Comparison of ENCODE assay signal across 1 cellular context in genomic region chr6:116210316-116210715, GRCh38.
TF ChIP-seq lines count a peak whose summit lies in the region.

No MANE protein-coding gene starts in this region.

TF ChIP-seq in K562, 482 proteins besides CTCF, POLR2A, EP300 and RAD21:
- TF ChIP-seq FOXP1 (CRISPR knock-in tag; IDR thresholded peaks at IDR 0.05): no peak
- no peak for TF ChIP-seq MXD1 (CRISPR knock-in tag; IDR thresholded peaks at IDR 0.05; ENCODE audit: borderline replicate concordance, poor library complexity, severe bottlenecking)
- no peak for TF ChIP-seq PCBP1 (IDR thresholded peaks at IDR 0.05; ENCODE audit: low read depth, low read length, poor library complexity, severe bottlenecking)
- no peak for TF ChIP-seq NFRKB (IDR thresholded peaks at IDR 0.05; ENCODE audit: low read depth)
- no peak for TF ChIP-seq BRF2 (IDR thresholded peaks at IDR 0.05; ENCODE audit: borderline replicate concordance, insufficient read depth, insufficient read length)
- TF ChIP-seq ZNF512 (tag; IDR thresholded peaks at IDR 0.05): no peak
- peak; percentile 32 for TF ChIP-seq ZFP36 (IDR thresholded peaks at IDR 0.05; ENCODE audit: low read depth, low read length, partially characterized antibody)
- no peak for TF ChIP-seq JUND (IDR thresholded peaks at IDR 0.05; ENCODE audit: borderline replicate concordance, low read depth, low read length)
- TF ChIP-seq JUND (tag; IDR thresholded peaks at IDR 0.05; ENCODE audit: borderline replicate concordance, low read depth, low read length): no peak
- no peak for TF ChIP-seq SNRNP70 (optimal IDR thresholded peaks at IDR 0.05; ENCODE audit: low read depth, low read length)
- TF ChIP-seq NFATC3 (IDR thresholded peaks at IDR 0.05): no peak
- TF ChIP-seq TARDBP (IDR thresholded peaks at IDR 0.05): no peak
- TF ChIP-seq NFE2 (IDR thresholded peaks at IDR 0.05; ENCODE audit: low read depth): no peak
- peak; percentile 74 for TF ChIP-seq RBM25 (IDR thresholded peaks at IDR 0.05; ENCODE audit: low read depth, low read length, severe bottlenecking)
- TF ChIP-seq CXXC5 (CRISPR knock-in tag; IDR thresholded peaks at IDR 0.05): no peak
- no peak for TF ChIP-seq C11orf30 (IDR thresholded peaks at IDR 0.05; ENCODE audit: low read depth)
